In genomic region chr10:86579883-86580548, GRCh38 we compare ENCODE assay signal across 1 cellular context.
TF ChIP-seq lines count a peak whose summit lies in the region.

No MANE protein-coding gene starts in this region.

TF ChIP-seq in HepG2, 621 proteins besides CTCF, POLR2A, EP300 and RAD21:
- TF ChIP-seq, protein P1, sequence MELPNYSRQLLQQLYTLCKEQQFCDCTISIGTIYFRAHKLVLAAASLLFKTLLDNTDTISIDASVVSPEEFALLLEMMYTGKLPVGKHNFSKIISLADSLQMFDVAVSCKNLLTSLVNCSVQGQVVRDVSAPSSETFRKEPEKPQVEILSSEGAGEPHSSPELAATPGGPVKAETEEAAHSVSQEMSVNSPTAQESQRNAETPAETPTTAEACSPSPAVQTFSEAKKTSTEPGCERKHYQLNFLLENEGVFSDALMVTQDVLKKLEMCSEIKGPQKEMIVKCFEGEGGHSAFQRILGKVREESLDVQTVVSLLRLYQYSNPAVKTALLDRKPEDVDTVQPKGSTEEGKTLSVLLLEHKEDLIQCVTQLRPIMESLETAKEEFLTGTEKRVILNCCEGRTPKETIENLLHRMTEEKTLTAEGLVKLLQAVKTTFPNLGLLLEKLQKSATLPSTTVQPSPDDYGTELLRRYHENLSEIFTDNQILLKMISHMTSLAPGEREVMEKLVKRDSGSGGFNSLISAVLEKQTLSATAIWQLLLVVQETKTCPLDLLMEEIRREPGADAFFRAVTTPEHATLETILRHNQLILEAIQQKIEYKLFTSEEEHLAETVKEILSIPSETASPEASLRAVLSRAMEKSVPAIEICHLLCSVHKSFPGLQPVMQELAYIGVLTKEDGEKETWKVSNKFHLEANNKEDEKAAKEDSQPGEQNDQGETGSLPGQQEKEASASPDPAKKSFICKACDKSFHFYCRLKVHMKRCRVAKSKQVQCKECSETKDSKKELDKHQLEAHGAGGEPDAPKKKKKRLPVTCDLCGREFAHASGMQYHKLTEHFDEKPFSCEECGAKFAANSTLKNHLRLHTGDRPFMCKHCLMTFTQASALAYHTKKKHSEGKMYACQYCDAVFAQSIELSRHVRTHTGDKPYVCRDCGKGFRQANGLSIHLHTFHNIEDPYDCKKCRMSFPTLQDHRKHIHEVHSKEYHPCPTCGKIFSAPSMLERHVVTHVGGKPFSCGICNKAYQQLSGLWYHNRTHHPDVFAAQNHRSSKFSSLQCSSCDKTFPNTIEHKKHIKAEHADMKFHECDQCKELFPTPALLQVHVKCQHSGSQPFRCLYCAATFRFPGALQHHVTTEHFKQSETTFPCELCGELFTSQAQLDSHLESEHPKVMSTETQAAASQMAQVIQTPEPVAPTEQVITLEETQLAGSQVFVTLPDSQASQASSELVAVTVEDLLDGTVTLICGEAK (IDR thresholded peaks at IDR 0.05), result no peak
- TF ChIP-seq, protein P1 (CRISPR knock-in tag; IDR thresholded peaks at IDR 0.05), result peak; percentile 57; the same call in 1 of the 2 replicates
- TF ChIP-seq EZH2 (conservative IDR thresholded peaks at IDR 0.05; ENCODE audit: low read depth, low read length), result no peak
- no peak for TF ChIP-seq ZNF512 (CRISPR knock-in tag; IDR thresholded peaks at IDR 0.05)
